8 cellular contexts compared by ENCODE assay signal in the genomic region with DNA sequence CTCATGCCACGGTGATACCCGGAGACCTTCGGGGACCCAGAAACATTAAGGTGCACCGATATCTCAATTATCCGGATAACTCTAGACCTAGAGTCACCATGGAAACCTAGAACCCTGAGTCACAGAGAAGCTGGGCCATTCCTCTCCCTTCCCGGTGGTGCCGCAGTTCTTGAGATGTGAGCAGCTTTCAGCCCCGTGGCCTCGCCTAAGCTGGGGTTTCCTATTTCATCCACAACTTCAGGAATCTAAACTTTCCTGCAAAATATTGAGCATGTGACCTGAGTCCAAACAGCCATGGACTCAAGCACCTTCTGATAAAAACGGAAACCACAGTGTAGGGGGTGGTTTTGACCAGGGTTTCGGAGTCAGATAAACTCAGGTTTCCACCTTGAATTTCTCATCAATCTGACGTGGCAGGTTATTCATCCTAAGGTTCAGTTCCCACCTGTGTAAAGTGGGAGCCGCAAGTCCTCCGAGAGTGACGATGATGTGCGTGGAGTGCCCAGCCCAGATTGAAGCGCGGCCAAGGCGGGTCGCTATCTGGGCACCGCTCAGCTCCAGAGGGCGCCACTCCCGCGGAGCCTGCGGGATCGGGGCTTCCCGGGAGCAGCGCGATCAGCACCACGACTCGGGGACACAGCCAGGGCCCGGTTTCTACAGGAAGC. TPM values are rescaled to one million over a fixed set of nuclear protein-coding genes. Genes with fewer than 3 reads are reported as not detected.
DNase-seq lines count a peak whose midpoint lies in the region; ATAC-seq and TF ChIP-seq lines count a peak whose summit lies in the region.

No MANE protein-coding gene starts in this region.

- POLR2A ChIA-PET in A673 (lab: Charles Lee; ENCODE audit: low non-redundant PET) = interaction anchor here (1.2 kb wide), 1 partner anchor 10 kb away, joined by 3 read pairs; no protein-coding TSS in a partner anchor

- H3K9ac ChIP-seq in HUES48 (ENCODE audit: low read depth, low read length) (no peak overlapping the region), iPS-15b (ENCODE audit: low read depth, low read length) (peak overlapping the region; percentile 47)

- DNase-seq in A673 (ENCODE audit: low spot score) (peak; percentile 68), SHP77 treated with DMSO at 0.1 percent for 48 hours (lab: John Stamatoyannopoulos, UW) (peak; percentile 32), body of pancreas (peak; percentile 72 to 81 (median 76)), gastrocnemius medialis (peak; percentile 67 to 79), epidermal melanocyte (ENCODE audit: insufficient read length, low spot score) (no peak)

- TSS peak; percentile 41 for BruUV-seq in A673 (replicated peaks; lab: Mats Ljungman, UMichigan)

- intact Hi-C loops in A673 (cut with micrococcal nuclease; ENCODE audit: unreplicated experiment) = loop anchor here (5.0 to 10.0 kb wide), 2 partner anchors 72 to 330 kb away; no protein-coding TSS in a partner anchor
- intact Hi-C loops in body of pancreas (cut with DNase I) = no loop called here
- intact Hi-C loops in gastrocnemius medialis (cut with DNase I; ENCODE audit: low total_unique reads) = loop anchor here (1.0 to 5.0 kb wide), 11 partner anchors 27 to 508 kb away; a partner anchor contains a TSS

- H3K4me3 ChIP-seq in A673 (ENCODE audit: low read depth, low read length, poor library complexity, severe bottlenecking) (peak overlapping the region; percentile 87), HUES48 (ENCODE audit: low read depth, low read length) (peak overlapping the region; percentile 83), body of pancreas (peak overlapping the region in 1 of 2 donors; percentile 44), iPS-15b (ENCODE audit: low read depth, low read length) (peak overlapping the region; percentile 80), gastrocnemius medialis (peak overlapping the region; percentile 74 to 94 (median 84))

- 19 to 61% methylated on average over 12 to 32 of the region's 32 CpGs for WGBS in body of pancreas, 2 donors

- H3K4me1 ChIP-seq in A673 (ENCODE audit: insufficient read depth, low read length, poor library complexity, severe bottlenecking) (peaks cover 14% of the 10 kb centered on the region), HUES48 (ENCODE audit: control insufficient read depth, insufficient read depth, low read length) (peaks cover 31% of the 10 kb centered on the region), body of pancreas (peaks cover 18% of the 10 kb centered on the region), iPS-15b (ENCODE audit: control insufficient read depth, insufficient read depth, low read length) (peaks cover 10% of the 10 kb centered on the region), gastrocnemius medialis (peaks cover 15 to 18% of the 10 kb centered on the region in 2 donors)

- TF ChIP-seq POLR2A in body of pancreas (IDR thresholded peaks at IDR 0.05) (no peak), gastrocnemius medialis (IDR thresholded peaks at IDR 0.05) (no peak)

- H3K36me3 ChIP-seq in A673 (ENCODE audit: insufficient read depth, low read length, poor library complexity, severe bottlenecking) (no peaks in the 10 kb centered on the region), HUES48 (ENCODE audit: control insufficient read depth, insufficient read depth, low read length) (peaks cover 7% of the 10 kb centered on the region), body of pancreas (replicated peaks in 1 of 2; ENCODE audit: insufficient read depth in 1 of 2, low read depth in 2 of 2) (no peaks in the 10 kb centered on the region), iPS-15b (ENCODE audit: control insufficient read depth, insufficient read depth, low read length) (no peaks in the 10 kb centered on the region), gastrocnemius medialis (peaks cover 0 to 12% of the 10 kb centered on the region in 2 donors)

- ATAC-seq in body of pancreas = peak; percentile 60
- ATAC-seq in gastrocnemius medialis = peak; percentile 71 to 73

- no peaks in the 10 kb centered on the region for H3K27me3 ChIP-seq in A673 (replicated peaks; ENCODE audit: insufficient read depth, low read depth, low read length, poor library complexity)
- peaks cover 9% of the 10 kb centered on the region for H3K27me3 ChIP-seq in HUES48 (ENCODE audit: control insufficient read depth, insufficient read depth, low read length)
- H3K27me3 ChIP-seq in body of pancreas = no peaks in the 10 kb centered on the region
- peaks cover 23% of the 10 kb centered on the region for H3K27me3 ChIP-seq in iPS-15b (ENCODE audit: control insufficient read depth, insufficient read depth, low read length)
- no peaks in the 10 kb centered on the region for H3K27me3 ChIP-seq in gastrocnemius medialis

- H3K27ac ChIP-seq in A673 (ENCODE audit: low read depth, low read length, poor library complexity, severe bottlenecking) (peak overlapping the region; percentile 64), HUES48 (ENCODE audit: low read depth, low read length) (peak overlapping the region; percentile 40), body of pancreas (peak overlapping the region; percentile 87 to 95 (median 92)), gastrocnemius medialis (peak overlapping the region; percentile 92 to 98 (median 97))

- no peaks in the 10 kb centered on the region for H3K9me3 ChIP-seq in A673 (ENCODE audit: low read depth, low read length, poor library complexity, severe bottlenecking)
- H3K9me3 ChIP-seq in HUES48 (ENCODE audit: control insufficient read depth, insufficient read depth, low read length) = no peaks in the 10 kb centered on the region
- no peaks in the 10 kb centered on the region for H3K9me3 ChIP-seq in body of pancreas
- H3K9me3 ChIP-seq in iPS-15b (ENCODE audit: control insufficient read depth, insufficient read depth, low read length) = no peaks in the 10 kb centered on the region
- no peaks in the 10 kb centered on the region for H3K9me3 ChIP-seq in gastrocnemius medialis

- TF ChIP-seq CTCF in A673 (conservative IDR thresholded peaks at IDR 0.05; ENCODE audit: low read depth, low read length) (peak; percentile 67), GM12874 (IDR thresholded peaks at IDR 0.05; ENCODE audit: insufficient read depth, low read depth, low read length) (peak; percentile 48), body of pancreas (IDR thresholded peaks at IDR 0.05) (peak; percentile 46 to 66 (median 52)), gastrocnemius medialis (IDR thresholded peaks at IDR 0.05 in 4 of 5, conservative IDR thresholded peaks at IDR 0.05 in 1 of 5) (peak; percentile 60 to 89 (median 73))

- in situ Hi-C loops in gastrocnemius medialis (cut with MboI; ENCODE audit: low sequenced_read_pairs in 4 of 4) = loop anchor here (5.0 to 25.0 kb wide), 6 partner anchors 67 to 323 kb away; no protein-coding TSS in a partner anchor

- CTCF ChIA-PET in A673 (lab: Charles Lee) = no interaction called here

RNA-seq across cellular contexts. Expression of a gene that starts 1.0 kb away (rescaled TPM):
- total RNA-seq in A673 (2021) (35.1 and 45.6 TPM in 2 replicates), body of pancreas (10 to 100 TPM; 17.9 to 25.7 TPM), gastrocnemius medialis (100 to 1,000 TPM in 1 of 4 donors, 10 to 100 TPM in 3; 51.5 to 136 (median 59.3) TPM)

Comparison
In these comparisons a context has a peak if more than half of its experiments do, and no peak if none do; other contexts are left out.
1. H3K27ac ChIP-seq: peak in every context shown above with its lines; median percentile 97 in gastrocnemius medialis; 92 in body of pancreas; 64 in A673; 40 in HUES48.